Comparison of ENCODE assay signal across 1 cellular context in genomic region chr21:45989355-45990048, GRCh38.
TF ChIP-seq lines count a peak whose summit lies in the region.

No MANE protein-coding gene starts in this region.

TF ChIP-seq in HepG2, 621 proteins besides CTCF, POLR2A, EP300 and RAD21 (continued from another document):
- TF ChIP-seq, protein P1, sequence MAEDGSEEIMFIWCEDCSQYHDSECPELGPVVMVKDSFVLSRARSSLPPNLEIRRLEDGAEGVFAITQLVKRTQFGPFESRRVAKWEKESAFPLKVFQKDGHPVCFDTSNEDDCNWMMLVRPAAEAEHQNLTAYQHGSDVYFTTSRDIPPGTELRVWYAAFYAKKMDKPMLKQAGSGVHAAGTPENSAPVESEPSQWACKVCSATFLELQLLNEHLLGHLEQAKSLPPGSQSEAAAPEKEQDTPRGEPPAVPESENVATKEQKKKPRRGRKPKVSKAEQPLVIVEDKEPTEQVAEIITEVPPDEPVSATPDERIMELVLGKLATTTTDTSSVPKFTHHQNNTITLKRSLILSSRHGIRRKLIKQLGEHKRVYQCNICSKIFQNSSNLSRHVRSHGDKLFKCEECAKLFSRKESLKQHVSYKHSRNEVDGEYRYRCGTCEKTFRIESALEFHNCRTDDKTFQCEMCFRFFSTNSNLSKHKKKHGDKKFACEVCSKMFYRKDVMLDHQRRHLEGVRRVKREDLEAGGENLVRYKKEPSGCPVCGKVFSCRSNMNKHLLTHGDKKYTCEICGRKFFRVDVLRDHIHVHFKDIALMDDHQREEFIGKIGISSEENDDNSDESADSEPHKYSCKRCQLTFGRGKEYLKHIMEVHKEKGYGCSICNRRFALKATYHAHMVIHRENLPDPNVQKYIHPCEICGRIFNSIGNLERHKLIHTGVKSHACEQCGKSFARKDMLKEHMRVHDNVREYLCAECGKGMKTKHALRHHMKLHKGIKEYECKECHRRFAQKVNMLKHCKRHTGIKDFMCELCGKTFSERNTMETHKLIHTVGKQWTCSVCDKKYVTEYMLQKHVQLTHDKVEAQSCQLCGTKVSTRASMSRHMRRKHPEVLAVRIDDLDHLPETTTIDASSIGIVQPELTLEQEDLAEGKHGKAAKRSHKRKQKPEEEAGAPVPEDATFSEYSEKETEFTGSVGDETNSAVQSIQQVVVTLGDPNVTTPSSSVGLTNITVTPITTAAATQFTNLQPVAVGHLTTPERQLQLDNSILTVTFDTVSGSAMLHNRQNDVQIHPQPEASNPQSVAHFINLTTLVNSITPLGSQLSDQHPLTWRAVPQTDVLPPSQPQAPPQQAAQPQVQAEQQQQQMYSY (CRISPR knock-in tag; IDR thresholded peaks at IDR 0.05): no peak
- TF ChIP-seq ZNF670 (CRISPR knock-in tag; IDR thresholded peaks at IDR 0.05; ENCODE audit: borderline replicate concordance): no peak
- TF ChIP-seq NFE2L2 (IDR thresholded peaks at IDR 0.05; ENCODE audit: low read length): no peak
- TF ChIP-seq ZNF878 (CRISPR knock-in tag; IDR thresholded peaks at IDR 0.05): no peak
